12 cellular contexts compared by ENCODE assay signal in the genomic region with DNA sequence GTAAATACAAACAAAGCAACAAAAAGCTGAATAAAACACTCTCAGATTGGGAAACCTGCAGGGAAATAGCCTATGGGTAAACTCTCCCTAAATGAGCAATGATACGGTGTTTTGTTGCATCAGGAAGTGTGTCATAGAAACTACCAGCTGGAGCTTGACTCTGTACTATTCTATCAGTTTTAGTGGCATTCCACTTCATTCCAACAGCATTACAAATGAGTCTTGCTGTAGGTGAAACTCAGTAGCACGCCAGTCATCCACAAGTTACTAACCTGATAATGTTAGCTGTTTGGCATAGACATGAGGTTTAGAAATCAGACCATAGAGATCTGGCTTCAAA. TPM values are rescaled to one million over a fixed set of nuclear protein-coding genes. Genes with fewer than 3 reads are reported as not detected.
A peak's percentile ranks its signal among the peaks of the same experiment; 100 is the strongest.
DNase-seq lines count a peak whose midpoint lies in the region; ATAC-seq, FAIRE-seq and TF ChIP-seq lines count a peak whose summit lies in the region.
"Had no signal": no experiment of that assay in that cellular context is flagged by ENCODE, and none has a peak within 500 bp of the region (broad histone marks: within the 10 kb centered on the region; RNA-seq: fewer than 3 reads in every experiment).

No MANE protein-coding gene starts in this region.

- no peak for FAIRE-seq in pancreas (lab: Jason Lieb, UNC)

- peak; percentile 88 for DNase-seq in Daoy (ENCODE audit: low read depth)
- DNase-seq in RKO (ENCODE audit: low spot score), result peak; percentile 89
- DNase-seq in esophagus squamous epithelium (lab: John Stamatoyannopoulos, UW), result no peak
- no peak for DNase-seq in pancreas
- no peak for DNase-seq in medulla oblongata (ENCODE audit: extremely low spot score)
- DNase-seq in NCI-H187 (lab: John Stamatoyannopoulos, UW), result no peak
- DNase-seq: effector CD8-positive, alpha-beta T cell; Karpas-422; NCI-H524 treated with DMSO at 0.1 percent for 48 hours; T-helper 9 cell had no signal

- WGBS in esophagus squamous epithelium, 2 donors, result 20 to 49% methylated on average over 2 of the region's 2 CpGs
- 26 to 37% methylated on average over 2 of the region's 2 CpGs for WGBS in pancreas, 2 donors

- H3K36me3 ChIP-seq in esophagus squamous epithelium, result no peaks in the 10 kb centered on the region
- no peaks in the 10 kb centered on the region for H3K36me3 ChIP-seq in pancreas

- no peaks in the 10 kb centered on the region for H3K9me3 ChIP-seq in esophagus squamous epithelium
- no peaks in the 10 kb centered on the region for H3K9me3 ChIP-seq in pancreas

- TF ChIP-seq POLR2A in esophagus squamous epithelium (IDR thresholded peaks at IDR 0.05), result no peak

- H3K27ac ChIP-seq in esophagus squamous epithelium (peak overlapping the region in 3 of 4 donors; percentile 69 to 81 (median 72)), pancreas (peak overlapping the region in 2 of 4 donors; percentile 15 to 23)

- ATAC-seq in pancreas (peak in 3 of 4 donors; percentile 69 to 72 (median 71)), GM21825 (IDR thresholded peaks at IDR 0.05; ENCODE audit: unreplicated experiment) (no peak), HG02610 (IDR thresholded peaks at IDR 0.05; ENCODE audit: unreplicated experiment) (no peak)

- H3K4me3 ChIP-seq in esophagus squamous epithelium, result no peak overlapping the region
- no peak overlapping the region for H3K4me3 ChIP-seq in pancreas

- H3K4me1 ChIP-seq in esophagus squamous epithelium (peaks cover 9 to 80% (median 10%) of the 10 kb centered on the region in 3 donors), pancreas (no peaks in the 10 kb centered on the region)

- TF ChIP-seq CTCF in esophagus squamous epithelium (IDR thresholded peaks at IDR 0.05) (no peak), pancreas (IDR thresholded peaks at IDR 0.05) (no peak)

- intact Hi-C loops in esophagus squamous epithelium (cut with DNase I) (no loop called here), pancreas (cut with DNase I) (no loop called here)

- H3K27me3 ChIP-seq in esophagus squamous epithelium, result no peaks in the 10 kb centered on the region
- H3K27me3 ChIP-seq in pancreas, result no peaks in the 10 kb centered on the region

RNA-seq across cellular contexts. Expression of gene FGFBP1, which starts 24.9 kb away (rescaled TPM):
- 0.39 and 0.86 TPM in 2 replicates for total RNA-seq in Daoy (2014; rRNA removed; shearing (Covaris generic))
- total RNA-seq in esophagus squamous epithelium (100 to 1,000 TPM; 386 to 630 (median 528) TPM), pancreas (under 1 TPM in 3 of 6 donors, not detected in 3; 0.09 to 0.24 (median 0.12) TPM)
- under 1 TPM; 0.11 to 0.26 TPM for polyA plus RNA-seq in pancreas

RNA-seq across cellular contexts. Expression of gene FGFBP2, which starts 49.4 kb away (rescaled TPM):
- not detected in 2 replicates for total RNA-seq in Daoy (2014; rRNA removed; shearing (Covaris generic))
- total RNA-seq in esophagus squamous epithelium, result not detected
- total RNA-seq in pancreas, result under 1 TPM in 1 of 6 donors, not detected in 5; 0.13 TPM
- polyA plus RNA-seq in pancreas, result under 1 TPM; 0.34 to 0.92 TPM

Comparison
In these comparisons a context has a peak if more than half of its experiments do, and no peak if none do; other contexts are left out.
1. DNase-seq: peak in Daoy (single experiment) and RKO (single experiment); none in esophagus squamous epithelium (single experiment), pancreas (0 of 6), medulla oblongata (single experiment) and NCI-H187 (0 of 2).
2. ATAC-seq: peak in pancreas (3 of 4); none in GM21825 (single experiment) and HG02610 (single experiment).
3. RNA of gene FGFBP1, which starts 24.9 kb away (total RNA-seq): 386 to 630 TPM in esophagus squamous epithelium; 0.39 to 0.86 TPM in Daoy and 0.09 to 0.24 TPM in pancreas; every median in the first group is over 100 times any median in the second.